Comparison of ENCODE assay signal across 1 cellular context in the genomic region with DNA sequence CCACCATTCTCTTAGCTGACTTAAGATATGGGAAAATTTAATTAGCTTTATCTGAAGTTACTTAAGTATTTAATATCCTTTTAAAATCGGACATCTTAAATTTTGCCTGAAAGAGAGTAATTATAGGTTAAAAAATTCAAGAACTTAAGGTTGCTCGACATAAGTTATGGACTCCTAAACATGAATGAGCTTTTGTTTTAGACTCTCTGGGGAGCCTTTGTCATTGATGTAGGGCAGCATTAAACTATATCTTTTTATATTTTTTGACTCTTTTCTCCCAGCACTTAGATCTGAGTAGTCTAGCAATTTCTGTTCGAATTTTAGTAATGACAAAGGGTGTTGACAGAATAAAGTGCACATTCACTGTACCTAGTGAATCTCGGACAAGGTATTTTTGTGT.
TF ChIP-seq lines count a peak whose summit lies in the region.

No MANE protein-coding gene starts in this region.

TF ChIP-seq in GM23338, 12 proteins besides CTCF, POLR2A, EP300 and RAD21 (continued from another document):
- TF ChIP-seq ZNF462 (CRISPR knock-in tag; IDR thresholded peaks at IDR 0.05) (no peak), ZNF114 (CRISPR knock-in tag; IDR thresholded peaks at IDR 0.05) (no peak), EZH2 (IDR thresholded peaks at IDR 0.05; ENCODE audit: low read depth, unreplicated experiment) (no peak), STAT1 (IDR thresholded peaks at IDR 0.05; ENCODE audit: unreplicated experiment) (no peak), POLR2AphosphoS5 (IDR thresholded peaks at IDR 0.05; ENCODE audit: low read depth) (no peak)
- TF ChIP-seq, protein P1, sequence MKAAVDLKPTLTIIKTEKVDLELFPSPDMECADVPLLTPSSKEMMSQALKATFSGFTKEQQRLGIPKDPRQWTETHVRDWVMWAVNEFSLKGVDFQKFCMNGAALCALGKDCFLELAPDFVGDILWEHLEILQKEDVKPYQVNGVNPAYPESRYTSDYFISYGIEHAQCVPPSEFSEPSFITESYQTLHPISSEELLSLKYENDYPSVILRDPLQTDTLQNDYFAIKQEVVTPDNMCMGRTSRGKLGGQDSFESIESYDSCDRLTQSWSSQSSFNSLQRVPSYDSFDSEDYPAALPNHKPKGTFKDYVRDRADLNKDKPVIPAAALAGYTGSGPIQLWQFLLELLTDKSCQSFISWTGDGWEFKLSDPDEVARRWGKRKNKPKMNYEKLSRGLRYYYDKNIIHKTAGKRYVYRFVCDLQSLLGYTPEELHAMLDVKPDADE (IDR thresholded peaks at IDR 0.05) = no peak
- TF ChIP-seq, protein P2, sequence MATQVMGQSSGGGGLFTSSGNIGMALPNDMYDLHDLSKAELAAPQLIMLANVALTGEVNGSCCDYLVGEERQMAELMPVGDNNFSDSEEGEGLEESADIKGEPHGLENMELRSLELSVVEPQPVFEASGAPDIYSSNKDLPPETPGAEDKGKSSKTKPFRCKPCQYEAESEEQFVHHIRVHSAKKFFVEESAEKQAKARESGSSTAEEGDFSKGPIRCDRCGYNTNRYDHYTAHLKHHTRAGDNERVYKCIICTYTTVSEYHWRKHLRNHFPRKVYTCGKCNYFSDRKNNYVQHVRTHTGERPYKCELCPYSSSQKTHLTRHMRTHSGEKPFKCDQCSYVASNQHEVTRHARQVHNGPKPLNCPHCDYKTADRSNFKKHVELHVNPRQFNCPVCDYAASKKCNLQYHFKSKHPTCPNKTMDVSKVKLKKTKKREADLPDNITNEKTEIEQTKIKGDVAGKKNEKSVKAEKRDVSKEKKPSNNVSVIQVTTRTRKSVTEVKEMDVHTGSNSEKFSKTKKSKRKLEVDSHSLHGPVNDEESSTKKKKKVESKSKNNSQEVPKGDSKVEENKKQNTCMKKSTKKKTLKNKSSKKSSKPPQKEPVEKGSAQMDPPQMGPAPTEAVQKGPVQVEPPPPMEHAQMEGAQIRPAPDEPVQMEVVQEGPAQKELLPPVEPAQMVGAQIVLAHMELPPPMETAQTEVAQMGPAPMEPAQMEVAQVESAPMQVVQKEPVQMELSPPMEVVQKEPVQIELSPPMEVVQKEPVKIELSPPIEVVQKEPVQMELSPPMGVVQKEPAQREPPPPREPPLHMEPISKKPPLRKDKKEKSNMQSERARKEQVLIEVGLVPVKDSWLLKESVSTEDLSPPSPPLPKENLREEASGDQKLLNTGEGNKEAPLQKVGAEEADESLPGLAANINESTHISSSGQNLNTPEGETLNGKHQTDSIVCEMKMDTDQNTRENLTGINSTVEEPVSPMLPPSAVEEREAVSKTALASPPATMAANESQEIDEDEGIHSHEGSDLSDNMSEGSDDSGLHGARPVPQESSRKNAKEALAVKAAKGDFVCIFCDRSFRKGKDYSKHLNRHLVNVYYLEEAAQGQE (IDR thresholded peaks at IDR 0.05; ENCODE audit: unreplicated experiment) = no peak
